ENCODE assay signal across 1 cellular context in genomic region chr6:156242206-156242605, GRCh38.
TF ChIP-seq lines count a peak whose summit lies in the region.

No MANE protein-coding gene starts in this region.

TF ChIP-seq in H1, 55 proteins besides CTCF, POLR2A, EP300 and RAD21 (continued from another document):
- TF ChIP-seq, protein P1, sequence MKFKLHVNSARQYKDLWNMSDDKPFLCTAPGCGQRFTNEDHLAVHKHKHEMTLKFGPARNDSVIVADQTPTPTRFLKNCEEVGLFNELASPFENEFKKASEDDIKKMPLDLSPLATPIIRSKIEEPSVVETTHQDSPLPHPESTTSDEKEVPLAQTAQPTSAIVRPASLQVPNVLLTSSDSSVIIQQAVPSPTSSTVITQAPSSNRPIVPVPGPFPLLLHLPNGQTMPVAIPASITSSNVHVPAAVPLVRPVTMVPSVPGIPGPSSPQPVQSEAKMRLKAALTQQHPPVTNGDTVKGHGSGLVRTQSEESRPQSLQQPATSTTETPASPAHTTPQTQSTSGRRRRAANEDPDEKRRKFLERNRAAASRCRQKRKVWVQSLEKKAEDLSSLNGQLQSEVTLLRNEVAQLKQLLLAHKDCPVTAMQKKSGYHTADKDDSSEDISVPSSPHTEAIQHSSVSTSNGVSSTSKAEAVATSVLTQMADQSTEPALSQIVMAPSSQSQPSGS (IDR thresholded peaks at IDR 0.05; ENCODE audit: low read length) = no peak
- TF ChIP-seq GTF2F1 (IDR thresholded peaks at IDR 0.05; ENCODE audit: borderline replicate concordance, low read depth, low read length) = no peak
- no peak for TF ChIP-seq SAP30 (IDR thresholded peaks at IDR 0.05; ENCODE audit: insufficient read depth, insufficient replicate concordance, low read length)
- no peak for TF ChIP-seq YY1 (IDR thresholded peaks at IDR 0.05; ENCODE audit: low read depth, low read length)
- TF ChIP-seq, protein P2, sequence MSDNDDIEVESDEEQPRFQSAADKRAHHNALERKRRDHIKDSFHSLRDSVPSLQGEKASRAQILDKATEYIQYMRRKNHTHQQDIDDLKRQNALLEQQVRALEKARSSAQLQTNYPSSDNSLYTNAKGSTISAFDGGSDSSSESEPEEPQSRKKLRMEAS (IDR thresholded peaks at IDR 0.05) = no peak
- no peak for TF ChIP-seq RNF2 (IDR thresholded peaks at IDR 0.05; ENCODE audit: borderline replicate concordance, low read depth, low read length, missing control alignments, poor library complexity, severe bottlenecking)
- TF ChIP-seq BCL11A (IDR thresholded peaks at IDR 0.05; ENCODE audit: low read depth in 2 of 2, low read length in 2 of 2) = no peak
- no peak for TF ChIP-seq TBP (IDR thresholded peaks at IDR 0.05; ENCODE audit: low read depth, low read length)
- no peak for TF ChIP-seq ASH2L (IDR thresholded peaks at IDR 0.05; ENCODE audit: low read length)
TF ChIP-seq in H1: peak in this region for 0.
